13 cellular contexts compared by ENCODE assay signal in the genomic region with DNA sequence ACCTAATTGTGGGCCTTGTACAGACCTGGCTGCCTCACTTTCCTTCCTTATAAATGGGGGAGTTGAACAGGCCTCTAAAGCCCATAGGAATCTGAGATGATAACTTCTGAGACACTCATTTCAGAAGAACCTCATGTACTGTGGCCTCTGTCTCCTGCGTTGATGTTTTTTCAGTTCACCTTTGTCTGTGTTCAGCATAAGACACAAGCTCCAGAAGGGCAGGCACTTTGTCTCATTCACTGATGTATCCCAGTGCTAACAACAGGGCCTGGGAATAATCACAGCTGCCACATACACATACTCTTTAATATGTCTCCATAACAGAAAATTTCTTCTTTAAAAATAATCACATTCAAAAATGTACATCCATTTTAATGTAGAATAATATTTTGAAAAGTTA. TPM values are rescaled to one million over a fixed set of nuclear protein-coding genes. Genes with fewer than 3 reads are reported as not detected.
A peak's percentile ranks its signal among the peaks of the same experiment; 100 is the strongest.
DNase-seq lines count a peak whose midpoint lies in the region; ATAC-seq, FAIRE-seq and TF ChIP-seq lines count a peak whose summit lies in the region.
"Had no signal": no experiment of that assay in that cellular context is flagged by ENCODE, and none has a peak within 500 bp of the region (broad histone marks: within the 10 kb centered on the region; RNA-seq: fewer than 3 reads in every experiment).

No MANE protein-coding gene starts in this region.

- no peak overlapping the region for H2BK120ac ChIP-seq in H1 (replicated peaks; ENCODE audit: low read depth, low read length)

- no peak overlapping the region for H3K23ac ChIP-seq in H1 (ENCODE audit: insufficient read length)

- H3K9me3 ChIP-seq in H1 (ENCODE audit: insufficient read depth in 2 of 2, low read depth in 1 of 2, low read length in 1 of 2) = no peaks in the 10 kb centered on the region

- H3K4me3 Mint-ChIP-seq in IgD-negative memory B cell (peak overlapping the region in 3 of 4 donors; percentile 10 to 76 (median 25)), neural crest cell (peak overlapping the region; percentile 20)
- H3K4me3 Mint-ChIP-seq in stimulated activated naive B cell treated with anti-CD40 and anti-IgM and Interleukin-4, amounts not matched to agents 10 μg/mL and 1 μg/mL and 100 μg/mL, for 72 hours = no peak overlapping the region
- H3K4me3 Mint-ChIP-seq: activated CD8-positive, alpha-beta memory T cell treated with anti-CD3 and anti-CD28 coated beads, Interleukin-2, amount 10 ng/mL, durations not matched to agents 7 days and 5 days; T-helper 17 cell had no signal

- no peak overlapping the region for H2AFZ ChIP-seq in H1 (ENCODE audit: low read length)

- WGBS in H1 (ENCODE audit: extremely low coverage in 1 of 2, insufficient coverage in 1 of 2, insufficient read length in 1 of 2, insufficient replicate concordance in 2 of 2, low coverage in 1 of 2, low lambda C conversion rate in 2 of 2, missing lambda C conversion rate in 1 of 2), 2 experiments = 96% methylated on average over 1 of the region's 1 CpG; no CpG with 5 or more reads in 1 of the 2 experiments

- TF ChIP-seq POLR2A in H1 (IDR thresholded peaks at IDR 0.05; ENCODE audit: control extremely low read depth in 1 of 2, low read depth in 2 of 2, low read length in 2 of 2) = no peak

- no peak for TF ChIP-seq RAD21 in H1 (IDR thresholded peaks at IDR 0.05 in 1 of 2, conservative IDR thresholded peaks at IDR 0.05 in 1 of 2; ENCODE audit: low read depth in 2 of 2, low read length in 2 of 2)

- H2BK5ac ChIP-seq in H1 (ENCODE audit: low read depth, low read length) = no peak overlapping the region

- H2BK12ac ChIP-seq in H1 (ENCODE audit: low read depth, low read length) = 0 out of 2 replicates have a peak overlapping the region, but pooled peaks have one; percentile 5

- H2BK20ac ChIP-seq in H1 (ENCODE audit: low read length) = no peak overlapping the region

- no peak overlapping the region for H2BK15ac ChIP-seq in H1 (ENCODE audit: low read length)

- H3K4ac ChIP-seq in H1 (replicated peaks; ENCODE audit: insufficient read length, low read depth, low read length) = no peak overlapping the region

- H3K36me3 Mint-ChIP-seq in IgD-negative memory B cell (peaks cover 2% of the 10 kb centered on the region), neural crest cell (ENCODE audit: low read depth) (peaks cover 3% of the 10 kb centered on the region)
- H3K36me3 Mint-ChIP-seq in stimulated activated naive B cell treated with anti-CD40 and anti-IgM and Interleukin-4, amounts not matched to agents 10 μg/mL and 1 μg/mL and 100 μg/mL, for 72 hours = peaks cover 2% of the 10 kb centered on the region in 2 donors

- no peak for TF ChIP-seq CTCF in H1 (IDR thresholded peaks at IDR 0.05; ENCODE audit: control extremely low read depth in 1 of 3, insufficient read depth in 1 of 3, low read depth in 1 of 3, low read length in 3 of 3)
- no peak for TF ChIP-seq CTCF in neural crest cell (conservative IDR thresholded peaks at IDR 0.05)

- no peaks in the 10 kb centered on the region for H3K27me3 ChIP-seq in H1 (replicated peaks in 1 of 4; ENCODE audit: control insufficient read depth in 3 of 4, extremely low read depth in 1 of 4, insufficient read depth in 3 of 4, low read length in 3 of 4)

- H4K8ac ChIP-seq in H1 (ENCODE audit: extremely low read depth, insufficient read depth, low read length) = no peak overlapping the region

- H3K4me1 ChIP-seq in H1 (replicated peaks in 1 of 4; ENCODE audit: control insufficient read depth in 3 of 4, insufficient read depth in 4 of 4, low read length in 3 of 4) = peaks cover 0 to 11% (median 3%) of the 10 kb centered on the region in 4 experiments; a peak in 3 of 7 replicates

- peaks cover 0 to 12% (median 3%) of the 10 kb centered on the region in 4 experiments; a peak in 2 of 8 replicates for H3K36me3 ChIP-seq in H1 (ENCODE audit: control insufficient read depth in 2 of 4, insufficient read depth in 4 of 4, low read length in 3 of 4)

- no peak overlapping the region; the same call in 1 of the 2 replicates for H2AK5ac ChIP-seq in H1 (ENCODE audit: low read depth, low read length)

- ATAC-seq in HG02623 (IDR thresholded peaks at IDR 0.05; ENCODE audit: unreplicated experiment) = no peak
- ATAC-seq in GM19351 (IDR thresholded peaks at IDR 0.05; ENCODE audit: unreplicated experiment) = no peak
- ATAC-seq in stimulated activated naive B cell treated with anti-CD40 and anti-IgM and Interleukin-4, amounts not matched to agents 10 μg/mL and 1 μg/mL and 100 μg/mL, for 72 hours (replicated peaks) = no peak
- ATAC-seq: activated CD8-positive, alpha-beta memory T cell treated with anti-CD3 and anti-CD28 coated beads, Interleukin-2, amount 10 ng/mL, durations not matched to agents 7 days and 5 days; T-helper 17 cell had no signal

- POLR2A ChIA-PET in H1 (lab: Charles Lee; ENCODE audit: partially characterized antibody) = interaction anchor here (1.2 to 1.5 kb wide), 2 partner anchors 10 to 11 kb away, joined by 3 to 5 read pairs; no protein-coding TSS in a partner anchor

- FAIRE-seq in H1 (lab: Jason Lieb, UNC) = no peak

- H4K5ac ChIP-seq in H1 (ENCODE audit: insufficient read length, low read depth, low read length) = no peak overlapping the region

- H3K27ac Mint-ChIP-seq in IgD-negative memory B cell = no peak overlapping the region
- no peak overlapping the region for H3K27ac Mint-ChIP-seq in neural crest cell (ENCODE audit: unreplicated experiment)
- no peak overlapping the region for H3K27ac Mint-ChIP-seq in stimulated activated naive B cell treated with anti-CD40 and anti-IgM and Interleukin-4, amounts not matched to agents 10 μg/mL and 1 μg/mL and 100 μg/mL, for 72 hours
- H3K27ac Mint-ChIP-seq: activated CD8-positive, alpha-beta memory T cell treated with anti-CD3 and anti-CD28 coated beads, Interleukin-2, amount 10 ng/mL, durations not matched to agents 7 days and 5 days; T-helper 17 cell had no signal

- no peak for TF ChIP-seq EP300 in H1 (IDR thresholded peaks at IDR 0.05; ENCODE audit: borderline replicate concordance in 1 of 2, low read depth in 2 of 2, low read length in 2 of 2)

- H3K27me3 Mint-ChIP-seq in IgD-negative memory B cell (no peaks in the 10 kb centered on the region), neural crest cell (ENCODE audit: low read depth) (no peaks in the 10 kb centered on the region)
- no peaks in the 10 kb centered on the region for H3K27me3 Mint-ChIP-seq in stimulated activated naive B cell treated with anti-CD40 and anti-IgM and Interleukin-4, amounts not matched to agents 10 μg/mL and 1 μg/mL and 100 μg/mL, for 72 hours

- no peaks in the 10 kb centered on the region for H3K9me3 Mint-ChIP-seq in IgD-negative memory B cell
- no peaks in the 10 kb centered on the region for H3K9me3 Mint-ChIP-seq in neural crest cell
- H3K9me3 Mint-ChIP-seq in stimulated activated naive B cell treated with anti-CD40 and anti-IgM and Interleukin-4, amounts not matched to agents 10 μg/mL and 1 μg/mL and 100 μg/mL, for 72 hours = no peaks in the 10 kb centered on the region

- H3K14ac ChIP-seq in H1 (ENCODE audit: insufficient read length) = no peak overlapping the region

- H3K23me2 ChIP-seq in H1 (ENCODE audit: low read depth, low read length) = peaks cover 7% of the 10 kb centered on the region

- H3K4me2 ChIP-seq in H1 (ENCODE audit: insufficient read depth in 1 of 2, low read depth in 2 of 2, low read length in 2 of 2) = no peak overlapping the region

- H3K27ac ChIP-seq in H1 (ENCODE audit: low read depth, low read length) = no peak overlapping the region

- no peak overlapping the region for H3K9ac ChIP-seq in H1 (replicated peaks in 1 of 4; ENCODE audit: extremely low read depth in 1 of 4, low read depth in 3 of 4, low read length in 3 of 4)

- H3K79me2 ChIP-seq in H1 (ENCODE audit: control insufficient read depth in 1 of 2, insufficient read depth in 2 of 2, low read length in 2 of 2) = peaks cover 7 to 85% of the 10 kb centered on the region in 2 experiments; a peak in 3 of 4 replicates

- peaks cover 20 to 32% (median 29%) of the 10 kb centered on the region in 3 donors for H3K4me1 Mint-ChIP-seq in IgD-negative memory B cell
- H3K4me1 Mint-ChIP-seq in neural crest cell = peaks cover 28% of the 10 kb centered on the region
- H3K4me1 Mint-ChIP-seq in stimulated activated naive B cell treated with anti-CD40 and anti-IgM and Interleukin-4, amounts not matched to agents 10 μg/mL and 1 μg/mL and 100 μg/mL, for 72 hours = peaks cover 6 to 15% of the 10 kb centered on the region in 2 donors

- peak; percentile 70 for DNase-seq in DMS53 treated with DMSO at 0.1 percent for 48 hours (lab: John Stamatoyannopoulos, UW; ENCODE audit: unreplicated experiment)
- DNase-seq in H1 (ENCODE audit: low read depth in 1 of 2, low spot score in 2 of 2) = no peak
- DNase-seq in neural crest cell (ENCODE audit: low read depth, low spot score) = no peak
- DNase-seq in NOMO-1 treated with dmso at 0.1 percent for 144 hours (lab: John Stamatoyannopoulos, UW; ENCODE audit: unreplicated experiment) = no peak
- no peak for DNase-seq in stimulated activated naive B cell treated with anti-CD40 and anti-IgM and Interleukin-4, amounts not matched to agents 10 μg/mL and 1 μg/mL and 100 μg/mL, for 72 hours
- DNase-seq: activated CD4-positive, CD25-positive, alpha-beta regulatory T cell; activated CD8-positive, alpha-beta memory T cell treated with anti-CD3 and anti-CD28 coated beads, Interleukin-2, amount 10 ng/mL, durations not matched to agents 7 days and 5 days; NK-92 treated with Interleukin-12 subunit alpha and Interleukin-12 subunit beta, amount 100 ng/mL, for 24 hours; nucleus accumbens; T-helper 17 cell had no signal

- no peak overlapping the region for H3K4me3 ChIP-seq in H1 (ENCODE audit: extremely low read depth in 1 of 4, insufficient read depth in 2 of 4, low read depth in 3 of 4, low read length in 4 of 4)

- no peak overlapping the region for H3K56ac ChIP-seq in H1 (replicated peaks; ENCODE audit: insufficient read length, low read depth, low read length)

- H4K91ac ChIP-seq in H1 (replicated peaks; ENCODE audit: insufficient read length, low read length) = no peak overlapping the region

- CTCF ChIA-PET in H1 (lab: Charles Lee; ENCODE audit: partially characterized antibody) = interaction anchor here (1.1 kb wide), 1 partner anchor 8 kb away, joined by 6 read pairs; no protein-coding TSS in a partner anchor

- H3K18ac ChIP-seq in H1 (ENCODE audit: extremely low read depth, low read length) = no peak overlapping the region

- no peaks in the 10 kb centered on the region; the same call in 1 of the 2 replicates for H3K79me1 ChIP-seq in H1 (ENCODE audit: low read depth, low read length)

- no peaks in the 10 kb centered on the region for H4K20me1 ChIP-seq in H1 (replicated peaks in 1 of 2; ENCODE audit: control insufficient read depth in 1 of 2, insufficient read depth in 2 of 2, low read length in 2 of 2)

RNA-seq across cellular contexts. Expression of a gene that starts 3.3 kb away (rescaled TPM):
- polyA plus RNA-seq in IgD-negative memory B cell (5.0 TPM), H1 (2011; rRNA removed) (5.8 and 12.2 TPM in 2 replicates)
- 22.4 and 24.3 TPM in 2 replicates for total RNA-seq in H1 (2021; fragmentation: NEBNext Ultra II Directional; extraction: Animal tissue kit (Norgen Biotek cat#: 25700))
- 8.6 TPM for polyA plus RNA-seq in H1 (2011; cell fraction: cytosol; rRNA removed)
- polyA plus RNA-seq in H1 (2011; cell fraction: nucleus; rRNA removed) = 5.5 TPM
- 7.4 to 12.5 TPM (median 9.1 TPM) in 4 replicates for polyA plus RNA-seq in H1 (2012, experiment 1 of 2)
- 0.49 TPM for polyA plus RNA-seq in H1 (2012, experiment 2 of 2)
- 11.1 TPM for polyA plus RNA-seq in H1 (2013, experiment 1 of 2)
- polyA plus RNA-seq in H1 (2013, experiment 2 of 2) = 11.6 TPM
- polyA minus RNA-seq in H1 (2011; rRNA and poly(A)+ RNA removed) = 18.2 and 35.8 TPM in 2 replicates
- polyA minus RNA-seq in H1 (2011; cell fraction: cytosol; rRNA and poly(A)+ RNA removed) = 19.5 TPM
- 65.5 TPM for polyA minus RNA-seq in H1 (2011; cell fraction: nucleus; rRNA and poly(A)+ RNA removed)
- total RNA-seq in neural crest cell = 17.3 and 17.4 TPM in 2 replicates

RNA-seq across cellular contexts. Expression of a gene that starts 3.7 kb away (rescaled TPM):
- 21.5 TPM for polyA plus RNA-seq in IgD-negative memory B cell
- total RNA-seq in H1 (2021; fragmentation: NEBNext Ultra II Directional; extraction: Animal tissue kit (Norgen Biotek cat#: 25700)) = 51.1 and 56.1 TPM in 2 replicates
- 24.3 and 44.0 TPM in 2 replicates for polyA plus RNA-seq in H1 (2011; rRNA removed)
- 39.9 TPM for polyA plus RNA-seq in H1 (2011; cell fraction: cytosol; rRNA removed)
- polyA plus RNA-seq in H1 (2011; cell fraction: nucleus; rRNA removed) = 29.6 TPM
- 31.2 to 44.3 TPM (median 35.2 TPM) in 4 replicates for polyA plus RNA-seq in H1 (2012, experiment 1 of 2)
- 2.4 TPM for polyA plus RNA-seq in H1 (2012, experiment 2 of 2)
- 53.0 TPM for polyA plus RNA-seq in H1 (2013, experiment 1 of 2)
- polyA plus RNA-seq in H1 (2013, experiment 2 of 2) = 65.2 TPM
- polyA minus RNA-seq in H1 (2011; rRNA and poly(A)+ RNA removed) = 93.7 and 111 TPM in 2 replicates
- polyA minus RNA-seq in H1 (2011; cell fraction: cytosol; rRNA and poly(A)+ RNA removed) = 41.8 TPM
- 129 TPM for polyA minus RNA-seq in H1 (2011; cell fraction: nucleus; rRNA and poly(A)+ RNA removed)
- total RNA-seq in neural crest cell = 79.1 and 80.8 TPM in 2 replicates

Comparison
In these comparisons a context has a peak if more than half of its experiments do, and no peak if none do; other contexts are left out.
1. H3K4me3 Mint-ChIP-seq: peak in IgD-negative memory B cell (3 of 4) and neural crest cell (single experiment); none in stimulated activated naive B cell treated with anti-CD40 and anti-IgM and Interleukin-4, amounts not matched to agents 10 μg/mL and 1 μg/mL and 100 μg/mL, for 72 hours (0 of 2).